In genomic region chr4:63764400-63764799, GRCh38 we compare ENCODE assay signal across 18 cellular contexts.
A peak's percentile ranks its signal among the peaks of the same experiment; 100 is the strongest.
DNase-seq lines count a peak whose midpoint lies in the region; ATAC-seq, FAIRE-seq and TF ChIP-seq lines count a peak whose summit lies in the region.
"Had no signal": no experiment of that assay in that cellular context is flagged by ENCODE, and none has a peak within 500 bp of the region (broad histone marks: within the 10 kb centered on the region; RNA-seq: fewer than 3 reads in every experiment).

No MANE protein-coding gene starts in this region.

- no peak overlapping the region for H2AK5ac ChIP-seq in neuronal stem cell (ENCODE audit: low read depth, low read length)

- no peak overlapping the region for H4K8ac ChIP-seq in neuronal stem cell (ENCODE audit: low read depth, low read length)

- TF ChIP-seq RAD21 in GM12878 (IDR thresholded peaks at IDR 0.05; ENCODE audit: insufficient read depth, low read depth, low read length) = no peak

- POLR2A ChIA-PET in GM12878 (lab: Charles Lee) = no interaction called here

- intact Hi-C loops in left ventricle myocardium superior (cut with micrococcal nuclease) = no loop called here
- intact Hi-C loops in right cardiac atrium (cut with DNase I) = no loop called here
- intact Hi-C loops in GM12878 (cut with micrococcal nuclease; ENCODE audit: unreplicated experiment) = no loop called here
- intact Hi-C loops in esophagus squamous epithelium (cut with DNase I) = no loop called here

- no peak overlapping the region for H3K23ac ChIP-seq in neuronal stem cell (ENCODE audit: low read depth, low read length, poor library complexity)

- no TSS peak for BruUV-seq in GM12878 (replicated peaks; lab: Mats Ljungman, UMichigan)

- TF ChIP-seq EP300 in GM12878 (IDR thresholded peaks at IDR 0.05; ENCODE audit: borderline replicate concordance in 1 of 2, control insufficient read depth in 1 of 2, low read depth in 2 of 2, low read length in 2 of 2) = no peak

- SMC1A ChIA-PET in GM12878 (lab: Charles Lee; ENCODE audit: uncharacterized antibody, unreplicated experiment) = interaction anchor here (0.8 kb wide), 2 partner anchors 68 to 92 kb away, joined by 3 to 4 read pairs; no protein-coding TSS in a partner anchor

- no peak for DNase-seq in left ventricle myocardium superior
- no peak for DNase-seq in right cardiac atrium
- DNase-seq in GM12878 (ENCODE audit: low read depth, low spot score) = no peak
- DNase-seq in neuronal stem cell (ENCODE audit: low spot score) = no peak
- DNase-seq in esophagus squamous epithelium (lab: John Stamatoyannopoulos, UW) = no peak
- no peak for DNase-seq in mesenteric fat pad (ENCODE audit: low spot score)
- DNase-seq: C1 segment of cervical spinal cord; Calu3; CD4-positive, alpha-beta memory T cell; COR-L47; DMS53; DMS79 treated with DMSO at 0.1 percent for 48 hours; GF-D8; GOT3; HFFc6 had no signal

- no peak overlapping the region for H2AFZ ChIP-seq in GM12878 (ENCODE audit: control insufficient read depth, low read depth, low read length)
- peak overlapping the region; percentile 23 for H2AFZ ChIP-seq in neuronal stem cell (ENCODE audit: low read length)

- no peaks in the 10 kb centered on the region for H4K20me1 ChIP-seq in GM12878 (ENCODE audit: control insufficient read depth, insufficient read depth)

- no peak overlapping the region for H2BK15ac ChIP-seq in neuronal stem cell (ENCODE audit: low read length)

- H3K4me1 ChIP-seq in right cardiac atrium (ENCODE audit: control insufficient read depth, insufficient read depth, low read length) (no peaks in the 10 kb centered on the region), GM12878 (ENCODE audit: control insufficient read depth, insufficient read depth, low read length) (no peaks in the 10 kb centered on the region), neuronal stem cell (ENCODE audit: control insufficient read depth in 2 of 2, insufficient read depth in 1 of 2, low read depth in 1 of 2, low read length in 2 of 2) (no peaks in the 10 kb centered on the region), esophagus squamous epithelium (no peaks in the 10 kb centered on the region)
- H3K4me1 ChIP-seq: HAP-1 had no signal

- FAIRE-seq in GM12878 (lab: Jason Lieb, UNC) = peak; percentile 73
- FAIRE-seq: GM12892, H54 had no signal

- TF ChIP-seq CTCF in GM12878 (IDR thresholded peaks at IDR 0.05 in 2 of 3, conservative IDR thresholded peaks at IDR 0.05 in 1 of 3; ENCODE audit: control insufficient read depth in 2 of 3, extremely low read depth in 1 of 3, insufficient read depth in 1 of 3, low read depth in 3 of 3, low read length in 3 of 3) (no peak), esophagus squamous epithelium (IDR thresholded peaks at IDR 0.05) (no peak)

- in situ Hi-C loops in GM12878 (cut with MboI) = no loop called here

- CTCF ChIA-PET in GM12878 (lab: Yijun Ruan, JAX) = interaction anchor here (1.0 kb wide), 1 partner anchor 275 kb away, joined by 3 read pairs; no protein-coding TSS in a partner anchor

- H3K79me2 ChIP-seq in GM12878 (ENCODE audit: control insufficient read depth, insufficient read depth, low read length) = no peaks in the 10 kb centered on the region

- H3K9me3 ChIP-seq in right cardiac atrium (ENCODE audit: control insufficient read depth, low read length) (no peaks in the 10 kb centered on the region), GM12878 (replicated peaks; ENCODE audit: control insufficient read depth, insufficient read depth, low read length) (no peaks in the 10 kb centered on the region), neuronal stem cell (replicated peaks in 1 of 2; ENCODE audit: control insufficient read depth in 2 of 2, insufficient read depth in 1 of 2, low read depth in 1 of 2, low read length in 2 of 2) (no peaks in the 10 kb centered on the region), esophagus squamous epithelium (no peaks in the 10 kb centered on the region)
- H3K9me3 ChIP-seq: HAP-1 had no signal

- H3K4me3 ChIP-seq in right cardiac atrium (ENCODE audit: low read length) (no peak overlapping the region), GM12878 (no peak overlapping the region), neuronal stem cell (ENCODE audit: low read length in 2 of 2) (no peak overlapping the region), esophagus squamous epithelium (no peak overlapping the region)
- H3K4me3 ChIP-seq: HAP-1 had no signal

- peak; percentile 64 for ATAC-seq in left ventricle myocardium superior
- ATAC-seq in right cardiac atrium = no peak
- no peak for ATAC-seq in GM12878

- no peak overlapping the region for H2BK120ac ChIP-seq in neuronal stem cell (ENCODE audit: low read depth, low read length)

- H3K27ac ChIP-seq in right cardiac atrium (ENCODE audit: low read length) (no peak overlapping the region), GM12878 (ENCODE audit: control insufficient read depth, insufficient read depth) (no peak overlapping the region), neuronal stem cell (replicated peaks; ENCODE audit: low read length) (no peak overlapping the region), esophagus squamous epithelium (no peak overlapping the region)

- H3K4ac ChIP-seq in neuronal stem cell (ENCODE audit: low read length) = no peak overlapping the region

- H2BK5ac ChIP-seq in neuronal stem cell (ENCODE audit: low read length) = no peak overlapping the region

- no peak overlapping the region for H3K14ac ChIP-seq in neuronal stem cell (ENCODE audit: low read length)

- H3K9ac ChIP-seq in GM12878 (ENCODE audit: control insufficient read depth, insufficient read depth, low read length) (no peak overlapping the region), neuronal stem cell (ENCODE audit: low read depth, low read length, poor library complexity) (no peak overlapping the region)

- H3K27me3 ChIP-seq in right cardiac atrium (ENCODE audit: control insufficient read depth, insufficient read depth) (no peaks in the 10 kb centered on the region), GM12878 (replicated peaks in 1 of 2; ENCODE audit: control insufficient read depth in 2 of 2, insufficient read depth in 2 of 2, low read length in 1 of 2) (no peaks in the 10 kb centered on the region), neuronal stem cell (ENCODE audit: control insufficient read depth in 3 of 3, insufficient read depth in 3 of 3, low read depth in 1 of 3, low read length in 3 of 3) (no peaks in the 10 kb centered on the region), esophagus squamous epithelium (no peaks in the 10 kb centered on the region)

- TF ChIP-seq POLR2A in GM12878 (IDR thresholded peaks at IDR 0.05; ENCODE audit: low read depth, low read length) = no peak
- no peak for TF ChIP-seq POLR2A in esophagus squamous epithelium (IDR thresholded peaks at IDR 0.05)

- H2BK12ac ChIP-seq in neuronal stem cell (ENCODE audit: low read length) = no peak overlapping the region

- H3K36me3 ChIP-seq in GM12878 (ENCODE audit: control insufficient read depth in 2 of 2, insufficient read depth in 2 of 2, low read length in 1 of 2) (no peaks in the 10 kb centered on the region), neuronal stem cell (replicated peaks in 1 of 2; ENCODE audit: control insufficient read depth in 2 of 2, insufficient read depth in 2 of 2, low read length in 2 of 2) (no peaks in the 10 kb centered on the region), esophagus squamous epithelium (no peaks in the 10 kb centered on the region)
- H3K36me3 ChIP-seq: HAP-1 had no signal

- no peaks in the 10 kb centered on the region for H3K79me1 ChIP-seq in neuronal stem cell (ENCODE audit: low read depth, low read length)

- no peak overlapping the region for H3K18ac ChIP-seq in neuronal stem cell (ENCODE audit: low read length)

- H3K4me2 ChIP-seq in GM12878 (ENCODE audit: control insufficient read depth, insufficient read depth) = no peak overlapping the region
- H3K4me2 ChIP-seq in neuronal stem cell (ENCODE audit: insufficient read depth, low read length, poor library complexity, severe bottlenecking) = no peak overlapping the region

- no peak overlapping the region for H4K91ac ChIP-seq in neuronal stem cell (ENCODE audit: low read depth, low read length, poor library complexity)

- 51% methylated on average over 4 of the region's 4 CpGs for WGBS in right cardiac atrium
- 32% methylated on average over 4 of the region's 4 CpGs for WGBS in GM12878 (ENCODE audit: insufficient coverage, insufficient replicate concordance, low lambda C conversion rate, missing lambda C conversion rate)
- no CpG with 5 or more reads among the region's 4 CpGs for WGBS in neuronal stem cell (ENCODE audit: extremely low coverage in 2 of 2, insufficient read length in 2 of 2, insufficient replicate concordance in 1 of 2), 2 donors
- 69 to 78% methylated on average over 4 of the region's 4 CpGs for whole genome bisulfite sequencing in esophagus squamous epithelium, 2 donors

- RAD21 ChIA-PET in GM12878 (lab: Charles Lee; ENCODE audit: unreplicated experiment) = no interaction called here

TF ChIP-seq in GM12878, 131 proteins besides CTCF, POLR2A, EP300 and RAD21 (continues in another document):
- TF ChIP-seq ASH2L (IDR thresholded peaks at IDR 0.05; ENCODE audit: borderline replicate concordance, low read depth) (no peak), SIX5 (IDR thresholded peaks at IDR 0.05; ENCODE audit: low read depth, low read length, severe bottlenecking) (no peak), CBFB (IDR thresholded peaks at IDR 0.05; ENCODE audit: low read depth) (no peak), ZNF622 (IDR thresholded peaks at IDR 0.05) (no peak), SMARCA5 (IDR thresholded peaks at IDR 0.05) (no peak)
